22 cellular contexts compared by ENCODE assay signal in genomic region chr5:174410716-174411512, GRCh38.
A peak's percentile ranks its signal among the peaks of the same experiment; 100 is the strongest.
DNase-seq lines count a peak whose midpoint lies in the region; ATAC-seq and TF ChIP-seq lines count a peak whose summit lies in the region.
"Had no signal": no experiment of that assay in that cellular context is flagged by ENCODE, and none has a peak within 500 bp of the region (broad histone marks: within the 10 kb centered on the region; RNA-seq: fewer than 3 reads in every experiment).

No MANE protein-coding gene starts in this region.

- TF ChIP-seq RAD21 in IMR-90 (IDR thresholded peaks at IDR 0.05; ENCODE audit: low read length): no peak

- H2BK5ac ChIP-seq in IMR-90 (ENCODE audit: low read depth, low read length, poor library complexity, severe bottlenecking): no peak overlapping the region

- DNase-seq in Calu3 (peak; percentile 49), IMR-90 (peak; percentile 4), T1000 (lab: John Stamatoyannopoulos, UW) (peak; percentile 16), islet precursor cell (peak; percentile 73), GDM1 (lab: John Stamatoyannopoulos, UW) (no peak)
- DNase-seq in stimulated activated CD4-positive, alpha-beta T cell treated with anti-CD3 and anti-CD28 coated beads, Interleukin-12 subunit alpha, Interleukin-12 subunit beta, amount 100 ng/mL, for 4 hours: no peak
- DNase-seq: activated CD8-positive, alpha-beta memory T cell treated with anti-CD3 and anti-CD28 coated beads for 24 hours; AML-193; anterior cingulate cortex; H7; naive thymus-derived CD8-positive, alpha-beta T cell; NCI-H1436 treated with DMSO at 0.1 percent for 48 hours; NK-92 treated with Interleukin-12 subunit alpha and Interleukin-12 subunit beta, amount 100 ng/mL, for 24 hours; posterior cingulate gyrus; SHP77; small intestine; testis had no signal

- H3K36me3 ChIP-seq in IMR-90 (ENCODE audit: control insufficient read depth, insufficient read depth, low read length): no peaks in the 10 kb centered on the region

- H4K8ac ChIP-seq in IMR-90 (ENCODE audit: low read depth in 2 of 2, low read length in 2 of 2): no peak overlapping the region

- BruUV-seq in Calu3 (replicated peaks; lab: Mats Ljungman, UMichigan): no TSS peak
- no TSS peak for BruUV-seq in IMR-90 (replicated peaks; lab: Mats Ljungman, UMichigan)

- H4K5ac ChIP-seq in IMR-90 (ENCODE audit: low read depth, low read length): no peak overlapping the region

- H3K9me1 ChIP-seq in IMR-90 (ENCODE audit: insufficient read depth, low read length): no peaks in the 10 kb centered on the region

- dilution Hi-C loops in IMR-90 (cut with HindIII; ENCODE audit: low sequenced_read_pairs, unreplicated experiment): no loop called here

- ATAC-seq in IMR-90 (ENCODE audit: low read depth): peak; percentile 24; the same call in 1 of the 2 replicates
- ATAC-seq in HG03039 (IDR thresholded peaks at IDR 0.05; ENCODE audit: unreplicated experiment): no peak
- no peak for ATAC-seq in GM21786 (IDR thresholded peaks at IDR 0.05; ENCODE audit: unreplicated experiment)
- ATAC-seq: naive thymus-derived CD8-positive, alpha-beta T cell had no signal

- TF ChIP-seq CTCF in Calu3 (IDR thresholded peaks at IDR 0.05; ENCODE audit: unreplicated experiment) (no peak), IMR-90 (conservative IDR thresholded peaks at IDR 0.05; ENCODE audit: low read depth, low read length) (no peak)

- no peak overlapping the region for H3K4me3 ChIP-seq in IMR-90 (ENCODE audit: insufficient read depth, low read depth, low read length)
- H3K4me3 ChIP-seq: lung, testis had no signal

- intact Hi-C loops in Calu3 (cut with micrococcal nuclease; ENCODE audit: unreplicated experiment) (loop anchor here (2.0 to 5.0 kb wide), 3 partner anchors 39 to 121 kb away; no protein-coding TSS in a partner anchor), IMR-90 (cut with micrococcal nuclease) (no loop called here)

- no peaks in the 10 kb centered on the region for H3K79me1 ChIP-seq in IMR-90 (ENCODE audit: low read depth in 1 of 2, low read length in 2 of 2)

- H3K36me3 Mint-ChIP-seq in Calu3 (ENCODE audit: insufficient read depth, unreplicated experiment): no peaks in the 10 kb centered on the region
- H3K36me3 Mint-ChIP-seq: naive thymus-derived CD8-positive, alpha-beta T cell had no signal

- no peaks in the 10 kb centered on the region for H4K20me1 ChIP-seq in IMR-90 (ENCODE audit: insufficient read depth, low read length)

- H3K27me3 ChIP-seq in IMR-90 (ENCODE audit: control insufficient read depth, insufficient read depth, low read length): no peaks in the 10 kb centered on the region; the same call in 1 of the 2 replicates
- H3K27me3 ChIP-seq: testis had no signal

- H3K27ac Mint-ChIP-seq in Calu3 (ENCODE audit: unreplicated experiment): peak overlapping the region; percentile 70
- H3K27ac Mint-ChIP-seq: activated T-helper 2 cell treated with anti-CD3 and anti-CD28 coated beads, Interferon-gamma antibody, Interleukin-2, Interleukin-4, amounts not matched to agents 10 μg/mL and 5 μg/mL and 100 μg/mL, durations not matched to agents 14 hours and 24 hours and 36 hours; naive thymus-derived CD8-positive, alpha-beta T cell; T-helper 1 cell treated with Interleukin-12 subunit alpha and Interleukin-12 subunit beta and Interleukin-4 antibody, amounts not matched to agents 30 μg/mL and 1 μg/mL, for 36 hours had no signal

- H3K27me3 Mint-ChIP-seq in Calu3 (ENCODE audit: unreplicated experiment): no peaks in the 10 kb centered on the region

- no peak overlapping the region for H3K14ac ChIP-seq in IMR-90 (replicated peaks; ENCODE audit: low read depth, low read length)

- no peak overlapping the region for H3K18ac ChIP-seq in IMR-90 (ENCODE audit: low read depth, low read length)

- no peak overlapping the region for H3K27ac ChIP-seq in IMR-90 (ENCODE audit: insufficient read depth, low read length)
- H3K27ac ChIP-seq: testis had no signal

- H2AK5ac ChIP-seq in IMR-90 (ENCODE audit: low read depth, low read length): no peak overlapping the region

- no peak overlapping the region for H3K23ac ChIP-seq in IMR-90 (ENCODE audit: low read depth, low read length)

- H3K9ac ChIP-seq in IMR-90 (ENCODE audit: low read depth, low read length): no peak overlapping the region

- H2AK9ac ChIP-seq in IMR-90 (replicated peaks; ENCODE audit: low read depth, low read length, poor library complexity): no peak overlapping the region

- H2BK15ac ChIP-seq in IMR-90 (ENCODE audit: low read depth, low read length): no peak overlapping the region

- peak overlapping the region; percentile 51 for H3K4me3 Mint-ChIP-seq in Calu3 (ENCODE audit: low read depth, unreplicated experiment)
- H3K4me3 Mint-ChIP-seq: naive thymus-derived CD8-positive, alpha-beta T cell; T-helper 1 cell treated with Interleukin-12 subunit alpha and Interleukin-12 subunit beta and Interleukin-4 antibody, amounts not matched to agents 30 μg/mL and 1 μg/mL, for 36 hours had no signal

- CTCF ChIA-PET in Calu3 (lab: Charles Lee): interaction anchor here (0.6 to 1.8 kb wide), 8 partner anchors 9 to 298 kb away, joined by 3 to 9 read pairs (median 4); no protein-coding TSS in a partner anchor
- CTCF ChIA-PET in IMR-90 (lab: Yijun Ruan, JAX): interaction anchor here (0.7 to 1.8 kb wide), 2 partner anchors 8 to 9 kb away, joined by 3 to 4 read pairs; no protein-coding TSS in a partner anchor

- no peak overlapping the region for H3K4ac ChIP-seq in IMR-90 (ENCODE audit: low read depth, low read length)

- H2BK20ac ChIP-seq in IMR-90 (ENCODE audit: low read depth, low read length): no peak overlapping the region

- peaks cover 2% of the 10 kb centered on the region; the same call in 1 of the 2 replicates for H3K4me1 ChIP-seq in IMR-90 (ENCODE audit: control insufficient read depth, insufficient read depth, low read length)
- H3K4me1 ChIP-seq: testis had no signal

- H3K9me3 ChIP-seq in IMR-90 (ENCODE audit: control insufficient read depth, insufficient read depth, low read length): no peaks in the 10 kb centered on the region
- H3K9me3 ChIP-seq: testis had no signal

- POLR2A ChIA-PET in IMR-90 (lab: Charles Lee; ENCODE audit: unreplicated experiment): no interaction called here

- H3K4me2 ChIP-seq in IMR-90 (ENCODE audit: low read depth, low read length): no peak overlapping the region

- peaks cover 46% of the 10 kb centered on the region for H3K4me1 Mint-ChIP-seq in Calu3 (ENCODE audit: low read depth, unreplicated experiment)

- in situ Hi-C loops in IMR-90 (cut with MboI; ENCODE audit: low sequenced_read_pairs): loop anchor here (25.0 kb wide), 1 partner anchor 326 kb away; no protein-coding TSS in a partner anchor

- no peak overlapping the region for H4K91ac ChIP-seq in IMR-90 (ENCODE audit: insufficient read depth, low read depth, low read length)

- H3K56ac ChIP-seq in IMR-90 (ENCODE audit: extremely low read depth, insufficient read depth, low read length): no peak overlapping the region

- H2AFZ ChIP-seq in IMR-90 (replicated peaks; ENCODE audit: low read length, poor library complexity): no peak overlapping the region

- no peak for TF ChIP-seq POLR2A in IMR-90 (IDR thresholded peaks at IDR 0.05; ENCODE audit: low read depth, low read length)

- H2BK120ac ChIP-seq in IMR-90 (ENCODE audit: low read depth, low read length): no peak overlapping the region

- peaks cover 3% of the 10 kb centered on the region for H3K9me3 Mint-ChIP-seq in Calu3 (ENCODE audit: low read depth, unreplicated experiment)
- H3K9me3 Mint-ChIP-seq: activated T-helper 2 cell treated with anti-CD3 and anti-CD28 coated beads, Interferon-gamma antibody, Interleukin-2, Interleukin-4, amounts not matched to agents 10 μg/mL and 5 μg/mL and 100 μg/mL, durations not matched to agents 14 hours and 24 hours and 36 hours; T-helper 1 cell treated with Interleukin-12 subunit alpha and Interleukin-12 subunit beta and Interleukin-4 antibody, amounts not matched to agents 30 μg/mL and 1 μg/mL, for 36 hours had no signal

- WGBS in IMR-90 (ENCODE audit: extremely low coverage in 2 of 2, insufficient read length in 1 of 2), 2 experiments: no CpG with 5 or more reads among the region's 12 CpGs

TF ChIP-seq in IMR-90, 13 proteins besides CTCF, POLR2A, EP300 and RAD21:
- TF ChIP-seq CHD1 (IDR thresholded peaks at IDR 0.05; ENCODE audit: low read depth, low read length): no peak
- no peak for TF ChIP-seq SMC3 (IDR thresholded peaks at IDR 0.05; ENCODE audit: low read depth, low read length)
- no peak for TF ChIP-seq RCOR1 (IDR thresholded peaks at IDR 0.05; ENCODE audit: insufficient replicate concordance, low read length)
- no peak for TF ChIP-seq USF2 (IDR thresholded peaks at IDR 0.05; ENCODE audit: low read depth, low read length)
- no peak for TF ChIP-seq ELK1 (IDR thresholded peaks at IDR 0.05; ENCODE audit: borderline replicate concordance, low read depth, low read length)
- no peak for TF ChIP-seq MAFK (IDR thresholded peaks at IDR 0.05; ENCODE audit: low read depth, low read length)
- no peak for TF ChIP-seq BHLHE40 (IDR thresholded peaks at IDR 0.05; ENCODE audit: low read depth, low read length)
- TF ChIP-seq CEBPB (IDR thresholded peaks at IDR 0.05; ENCODE audit: low read depth, low read length): no peak
- TF ChIP-seq FOS (IDR thresholded peaks at IDR 0.05; ENCODE audit: low read depth, low read length): no peak
- no peak for TF ChIP-seq NFE2L2 (IDR thresholded peaks at IDR 0.05; ENCODE audit: low read depth, low read length)
- TF ChIP-seq RFX5 (IDR thresholded peaks at IDR 0.05; ENCODE audit: low read depth, low read length): no peak
- no peak for TF ChIP-seq MAZ (IDR thresholded peaks at IDR 0.05; ENCODE audit: borderline replicate concordance, low read depth, low read length)
- TF ChIP-seq MXI1 (IDR thresholded peaks at IDR 0.05; ENCODE audit: borderline replicate concordance, low read depth, low read length): no peak

Comparison
In these comparisons a context has a peak if more than half of its experiments do, and no peak if none do; other contexts are left out.
1. DNase-seq: peak in Calu3 (single experiment), IMR-90 (single experiment), T1000 (single experiment) and islet precursor cell (single experiment); none in stimulated activated CD4-positive, alpha-beta T cell treated with anti-CD3 and anti-CD28 coated beads, Interleukin-12 subunit alpha, Interleukin-12 subunit beta, amount 100 ng/mL, for 4 hours (single experiment) and GDM1 (single experiment).